ENCODE assay signal across 1 cellular context in genomic region chr18:9913526-9914333, GRCh38.
TF ChIP-seq lines count a peak whose summit lies in the region.

A gene with protein sequence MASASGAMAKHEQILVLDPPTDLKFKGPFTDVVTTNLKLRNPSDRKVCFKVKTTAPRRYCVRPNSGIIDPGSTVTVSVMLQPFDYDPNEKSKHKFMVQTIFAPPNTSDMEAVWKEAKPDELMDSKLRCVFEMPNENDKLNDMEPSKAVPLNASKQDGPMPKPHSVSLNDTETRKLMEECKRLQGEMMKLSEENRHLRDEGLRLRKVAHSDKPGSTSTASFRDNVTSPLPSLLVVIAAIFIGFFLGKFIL (plus strand): TSS chr18:9914016. CDS start chr18:9914257, 241 bp downstream.

TF ChIP-seq in HepG2, 621 proteins besides CTCF, POLR2A, EP300 and RAD21 (continued from another document and continues in another):
- TF ChIP-seq, protein P1, sequence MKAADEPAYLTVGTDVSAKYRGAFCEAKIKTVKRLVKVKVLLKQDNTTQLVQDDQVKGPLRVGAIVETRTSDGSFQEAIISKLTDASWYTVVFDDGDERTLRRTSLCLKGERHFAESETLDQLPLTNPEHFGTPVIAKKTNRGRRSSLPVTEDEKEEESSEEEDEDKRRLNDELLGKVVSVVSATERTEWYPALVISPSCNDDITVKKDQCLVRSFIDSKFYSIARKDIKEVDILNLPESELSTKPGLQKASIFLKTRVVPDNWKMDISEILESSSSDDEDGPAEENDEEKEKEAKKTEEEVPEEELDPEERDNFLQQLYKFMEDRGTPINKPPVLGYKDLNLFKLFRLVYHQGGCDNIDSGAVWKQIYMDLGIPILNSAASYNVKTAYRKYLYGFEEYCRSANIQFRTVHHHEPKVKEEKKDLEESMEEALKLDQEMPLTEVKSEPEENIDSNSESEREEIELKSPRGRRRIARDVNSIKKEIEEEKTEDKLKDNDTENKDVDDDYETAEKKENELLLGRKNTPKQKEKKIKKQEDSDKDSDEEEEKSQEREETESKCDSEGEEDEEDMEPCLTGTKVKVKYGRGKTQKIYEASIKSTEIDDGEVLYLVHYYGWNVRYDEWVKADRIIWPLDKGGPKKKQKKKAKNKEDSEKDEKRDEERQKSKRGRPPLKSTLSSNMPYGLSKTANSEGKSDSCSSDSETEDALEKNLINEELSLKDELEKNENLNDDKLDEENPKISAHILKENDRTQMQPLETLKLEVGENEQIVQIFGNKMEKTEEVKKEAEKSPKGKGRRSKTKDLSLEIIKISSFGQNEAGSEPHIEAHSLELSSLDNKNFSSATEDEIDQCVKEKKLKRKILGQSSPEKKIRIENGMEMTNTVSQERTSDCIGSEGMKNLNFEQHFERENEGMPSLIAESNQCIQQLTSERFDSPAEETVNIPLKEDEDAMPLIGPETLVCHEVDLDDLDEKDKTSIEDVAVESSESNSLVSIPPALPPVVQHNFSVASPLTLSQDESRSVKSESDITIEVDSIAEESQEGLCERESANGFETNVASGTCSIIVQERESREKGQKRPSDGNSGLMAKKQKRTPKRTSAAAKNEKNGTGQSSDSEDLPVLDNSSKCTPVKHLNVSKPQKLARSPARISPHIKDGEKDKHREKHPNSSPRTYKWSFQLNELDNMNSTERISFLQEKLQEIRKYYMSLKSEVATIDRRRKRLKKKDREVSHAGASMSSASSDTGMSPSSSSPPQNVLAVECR (CRISPR knock-in tag; IDR thresholded peaks at IDR 0.05; ENCODE audit: borderline replicate concordance): peak; percentile 89
- TF ChIP-seq SAFB2 (CRISPR knock-in tag; IDR thresholded peaks at IDR 0.05; ENCODE audit: borderline replicate concordance, low read depth) (peak; percentile 25; the same call in 1 of the 2 replicates), ZNF775 (CRISPR knock-in tag; IDR thresholded peaks at IDR 0.05; ENCODE audit: borderline replicate concordance) (no peak), RFX5 (IDR thresholded peaks at IDR 0.05; ENCODE audit: low read depth, low read length) (no peak), ZSCAN9 (CRISPR knock-in tag; IDR thresholded peaks at IDR 0.05; ENCODE audit: borderline replicate concordance) (peak; percentile 64), ZNF772 (CRISPR knock-in tag; IDR thresholded peaks at IDR 0.05) (0 out of 2 replicates have a peak, but pooled peaks have one; percentile 34), HDAC1 (CRISPR knock-in tag; IDR thresholded peaks at IDR 0.05) (no peak; the same call in 1 of the 2 replicates), DPF2 (CRISPR knock-in tag; IDR thresholded peaks at IDR 0.05; ENCODE audit: borderline replicate concordance, low read depth) (no peak), TFDP2 (CRISPR knock-in tag; IDR thresholded peaks at IDR 0.05) (peak; percentile 10; the same call in 1 of the 2 replicates), RARA (CRISPR knock-in tag; IDR thresholded peaks at IDR 0.05) (no peak), ZNF629 (CRISPR knock-in tag; conservative IDR thresholded peaks at IDR 0.05) (no peak), ZNF564 (CRISPR knock-in tag; IDR thresholded peaks at IDR 0.05) (no peak; the same call in 1 of the 2 replicates), MED13 (CRISPR knock-in tag; IDR thresholded peaks at IDR 0.05) (peak; percentile 29; the same call in 1 of the 2 replicates), ZNF550 (CRISPR knock-in tag; IDR thresholded peaks at IDR 0.05; ENCODE audit: borderline replicate concordance) (0 out of 2 replicates have a peak, but pooled peaks have one; percentile 23), MNT (IDR thresholded peaks at IDR 0.05) (peak; percentile 39; the same call in 1 of the 2 replicates), FOSL1 (CRISPR knock-in tag; IDR thresholded peaks at IDR 0.05; ENCODE audit: borderline replicate concordance) (no peak), SRSF9 (IDR thresholded peaks at IDR 0.05; ENCODE audit: borderline replicate concordance, insufficient read depth, low read depth, low read length, poor library complexity, severe bottlenecking) (no peak), MIER3 (CRISPR knock-in tag; IDR thresholded peaks at IDR 0.05; ENCODE audit: borderline replicate concordance) (no peak), MYC (CRISPR knock-in tag; IDR thresholded peaks at IDR 0.05; ENCODE audit: borderline replicate concordance) (peak; percentile 84; the same call in 1 of the 2 replicates), STAG1 (CRISPR knock-in tag; IDR thresholded peaks at IDR 0.05) (0 out of 2 replicates have a peak, but pooled peaks have one; percentile 2)
- TF ChIP-seq, protein P2, sequence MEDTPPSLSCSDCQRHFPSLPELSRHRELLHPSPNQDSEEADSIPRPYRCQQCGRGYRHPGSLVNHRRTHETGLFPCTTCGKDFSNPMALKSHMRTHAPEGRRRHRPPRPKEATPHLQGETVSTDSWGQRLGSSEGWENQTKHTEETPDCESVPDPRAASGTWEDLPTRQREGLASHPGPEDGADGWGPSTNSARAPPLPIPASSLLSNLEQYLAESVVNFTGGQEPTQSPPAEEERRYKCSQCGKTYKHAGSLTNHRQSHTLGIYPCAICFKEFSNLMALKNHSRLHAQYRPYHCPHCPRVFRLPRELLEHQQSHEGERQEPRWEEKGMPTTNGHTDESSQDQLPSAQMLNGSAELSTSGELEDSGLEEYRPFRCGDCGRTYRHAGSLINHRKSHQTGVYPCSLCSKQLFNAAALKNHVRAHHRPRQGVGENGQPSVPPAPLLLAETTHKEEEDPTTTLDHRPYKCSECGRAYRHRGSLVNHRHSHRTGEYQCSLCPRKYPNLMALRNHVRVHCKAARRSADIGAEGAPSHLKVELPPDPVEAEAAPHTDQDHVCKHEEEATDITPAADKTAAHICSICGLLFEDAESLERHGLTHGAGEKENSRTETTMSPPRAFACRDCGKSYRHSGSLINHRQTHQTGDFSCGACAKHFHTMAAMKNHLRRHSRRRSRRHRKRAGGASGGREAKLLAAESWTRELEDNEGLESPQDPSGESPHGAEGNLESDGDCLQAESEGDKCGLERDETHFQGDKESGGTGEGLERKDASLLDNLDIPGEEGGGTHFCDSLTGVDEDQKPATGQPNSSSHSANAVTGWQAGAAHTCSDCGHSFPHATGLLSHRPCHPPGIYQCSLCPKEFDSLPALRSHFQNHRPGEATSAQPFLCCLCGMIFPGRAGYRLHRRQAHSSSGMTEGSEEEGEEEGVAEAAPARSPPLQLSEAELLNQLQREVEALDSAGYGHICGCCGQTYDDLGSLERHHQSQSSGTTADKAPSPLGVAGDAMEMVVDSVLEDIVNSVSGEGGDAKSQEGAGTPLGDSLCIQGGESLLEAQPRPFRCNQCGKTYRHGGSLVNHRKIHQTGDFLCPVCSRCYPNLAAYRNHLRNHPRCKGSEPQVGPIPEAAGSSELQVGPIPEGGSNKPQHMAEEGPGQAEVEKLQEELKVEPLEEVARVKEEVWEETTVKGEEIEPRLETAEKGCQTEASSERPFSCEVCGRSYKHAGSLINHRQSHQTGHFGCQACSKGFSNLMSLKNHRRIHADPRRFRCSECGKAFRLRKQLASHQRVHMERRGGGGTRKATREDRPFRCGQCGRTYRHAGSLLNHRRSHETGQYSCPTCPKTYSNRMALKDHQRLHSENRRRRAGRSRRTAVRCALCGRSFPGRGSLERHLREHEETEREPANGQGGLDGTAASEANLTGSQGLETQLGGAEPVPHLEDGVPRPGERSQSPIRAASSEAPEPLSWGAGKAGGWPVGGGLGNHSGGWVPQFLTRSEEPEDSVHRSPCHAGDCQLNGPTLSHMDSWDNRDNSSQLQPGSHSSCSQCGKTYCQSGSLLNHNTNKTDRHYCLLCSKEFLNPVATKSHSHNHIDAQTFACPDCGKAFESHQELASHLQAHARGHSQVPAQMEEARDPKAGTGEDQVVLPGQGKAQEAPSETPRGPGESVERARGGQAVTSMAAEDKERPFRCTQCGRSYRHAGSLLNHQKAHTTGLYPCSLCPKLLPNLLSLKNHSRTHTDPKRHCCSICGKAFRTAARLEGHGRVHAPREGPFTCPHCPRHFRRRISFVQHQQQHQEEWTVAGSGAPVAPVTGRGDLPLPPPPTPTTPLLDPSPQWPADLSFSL (CRISPR knock-in tag; IDR thresholded peaks at IDR 0.05): no peak
- TF ChIP-seq, protein P3, sequence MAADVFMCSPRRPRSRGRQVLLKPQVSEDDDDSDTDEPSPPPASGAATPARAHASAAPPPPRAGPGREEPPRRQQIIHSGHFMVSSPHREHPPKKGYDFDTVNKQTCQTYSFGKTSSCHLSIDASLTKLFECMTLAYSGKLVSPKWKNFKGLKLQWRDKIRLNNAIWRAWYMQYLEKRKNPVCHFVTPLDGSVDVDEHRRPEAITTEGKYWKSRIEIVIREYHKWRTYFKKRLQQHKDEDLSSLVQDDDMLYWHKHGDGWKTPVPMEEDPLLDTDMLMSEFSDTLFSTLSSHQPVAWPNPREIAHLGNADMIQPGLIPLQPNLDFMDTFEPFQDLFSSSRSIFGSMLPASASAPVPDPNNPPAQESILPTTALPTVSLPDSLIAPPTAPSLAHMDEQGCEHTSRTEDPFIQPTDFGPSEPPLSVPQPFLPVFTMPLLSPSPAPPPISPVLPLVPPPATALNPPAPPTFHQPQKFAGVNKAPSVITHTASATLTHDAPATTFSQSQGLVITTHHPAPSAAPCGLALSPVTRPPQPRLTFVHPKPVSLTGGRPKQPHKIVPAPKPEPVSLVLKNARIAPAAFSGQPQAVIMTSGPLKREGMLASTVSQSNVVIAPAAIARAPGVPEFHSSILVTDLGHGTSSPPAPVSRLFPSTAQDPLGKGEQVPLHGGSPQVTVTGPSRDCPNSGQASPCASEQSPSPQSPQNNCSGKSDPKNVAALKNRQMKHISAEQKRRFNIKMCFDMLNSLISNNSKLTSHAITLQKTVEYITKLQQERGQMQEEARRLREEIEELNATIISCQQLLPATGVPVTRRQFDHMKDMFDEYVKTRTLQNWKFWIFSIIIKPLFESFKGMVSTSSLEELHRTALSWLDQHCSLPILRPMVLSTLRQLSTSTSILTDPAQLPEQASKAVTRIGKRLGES (CRISPR knock-in tag; IDR thresholded peaks at IDR 0.05; ENCODE audit: borderline replicate concordance): no peak
- TF ChIP-seq, protein P4, sequence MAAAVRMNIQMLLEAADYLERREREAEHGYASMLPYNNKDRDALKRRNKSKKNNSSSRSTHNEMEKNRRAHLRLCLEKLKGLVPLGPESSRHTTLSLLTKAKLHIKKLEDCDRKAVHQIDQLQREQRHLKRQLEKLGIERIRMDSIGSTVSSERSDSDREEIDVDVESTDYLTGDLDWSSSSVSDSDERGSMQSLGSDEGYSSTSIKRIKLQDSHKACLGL (CRISPR knock-in tag; IDR thresholded peaks at IDR 0.05): 0 out of 2 replicates have a peak, but pooled peaks have one; percentile 37
- TF ChIP-seq, protein P5, sequence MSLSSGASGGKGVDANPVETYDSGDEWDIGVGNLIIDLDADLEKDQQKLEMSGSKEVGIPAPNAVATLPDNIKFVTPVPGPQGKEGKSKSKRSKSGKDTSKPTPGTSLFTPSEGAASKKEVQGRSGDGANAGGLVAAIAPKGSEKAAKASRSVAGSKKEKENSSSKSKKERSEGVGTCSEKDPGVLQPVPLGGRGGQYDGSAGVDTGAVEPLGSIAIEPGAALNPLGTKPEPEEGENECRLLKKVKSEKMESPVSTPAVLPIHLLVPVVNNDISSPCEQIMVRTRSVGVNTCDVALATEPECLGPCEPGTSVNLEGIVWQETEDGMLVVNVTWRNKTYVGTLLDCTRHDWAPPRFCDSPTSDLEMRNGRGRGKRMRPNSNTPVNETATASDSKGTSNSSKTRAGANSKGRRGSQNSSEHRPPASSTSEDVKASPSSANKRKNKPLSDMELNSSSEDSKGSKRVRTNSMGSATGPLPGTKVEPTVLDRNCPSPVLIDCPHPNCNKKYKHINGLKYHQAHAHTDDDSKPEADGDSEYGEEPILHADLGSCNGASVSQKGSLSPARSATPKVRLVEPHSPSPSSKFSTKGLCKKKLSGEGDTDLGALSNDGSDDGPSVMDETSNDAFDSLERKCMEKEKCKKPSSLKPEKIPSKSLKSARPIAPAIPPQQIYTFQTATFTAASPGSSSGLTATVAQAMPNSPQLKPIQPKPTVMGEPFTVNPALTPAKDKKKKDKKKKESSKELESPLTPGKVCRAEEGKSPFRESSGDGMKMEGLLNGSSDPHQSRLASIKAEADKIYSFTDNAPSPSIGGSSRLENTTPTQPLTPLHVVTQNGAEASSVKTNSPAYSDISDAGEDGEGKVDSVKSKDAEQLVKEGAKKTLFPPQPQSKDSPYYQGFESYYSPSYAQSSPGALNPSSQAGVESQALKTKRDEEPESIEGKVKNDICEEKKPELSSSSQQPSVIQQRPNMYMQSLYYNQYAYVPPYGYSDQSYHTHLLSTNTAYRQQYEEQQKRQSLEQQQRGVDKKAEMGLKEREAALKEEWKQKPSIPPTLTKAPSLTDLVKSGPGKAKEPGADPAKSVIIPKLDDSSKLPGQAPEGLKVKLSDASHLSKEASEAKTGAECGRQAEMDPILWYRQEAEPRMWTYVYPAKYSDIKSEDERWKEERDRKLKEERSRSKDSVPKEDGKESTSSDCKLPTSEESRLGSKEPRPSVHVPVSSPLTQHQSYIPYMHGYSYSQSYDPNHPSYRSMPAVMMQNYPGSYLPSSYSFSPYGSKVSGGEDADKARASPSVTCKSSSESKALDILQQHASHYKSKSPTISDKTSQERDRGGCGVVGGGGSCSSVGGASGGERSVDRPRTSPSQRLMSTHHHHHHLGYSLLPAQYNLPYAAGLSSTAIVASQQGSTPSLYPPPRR (CRISPR knock-in tag; IDR thresholded peaks at IDR 0.05; ENCODE audit: borderline replicate concordance): no peak
